ENCODE assay signal across 9 cellular contexts in the genomic region with DNA sequence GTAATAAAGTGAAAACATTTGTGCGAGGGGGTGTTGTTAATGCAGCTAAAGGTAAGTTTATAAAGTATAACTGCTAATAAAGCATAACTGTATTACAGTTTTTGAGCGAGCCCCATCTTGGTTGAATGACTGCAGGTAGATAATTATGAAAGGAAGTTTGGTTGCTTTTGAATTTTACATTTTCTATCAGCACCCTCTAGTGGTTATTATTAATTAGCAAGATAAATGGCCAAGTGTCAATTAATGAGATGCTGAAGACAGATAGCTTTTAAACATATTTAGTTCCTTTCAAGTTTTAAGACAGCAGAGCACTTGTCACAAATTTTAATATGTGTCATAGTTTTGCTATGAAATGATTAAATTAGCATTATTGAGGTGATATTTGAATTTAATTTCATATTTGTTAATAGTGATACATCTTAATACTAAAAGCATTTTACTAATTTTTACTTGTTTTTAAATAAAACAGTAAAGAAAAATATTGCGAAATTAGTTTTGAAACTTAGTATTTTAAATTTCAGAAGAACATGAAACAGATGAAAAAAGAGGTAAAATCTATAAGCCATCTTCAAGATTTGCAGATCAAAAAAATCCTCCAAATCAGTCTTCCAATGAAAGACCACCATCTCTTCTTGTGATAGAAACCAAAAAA. TPM values are rescaled to one million over a fixed set of nuclear protein-coding genes. Genes with fewer than 3 reads are reported as not detected.
DNase-seq lines count a peak whose midpoint lies in the region; ATAC-seq, FAIRE-seq and TF ChIP-seq lines count a peak whose summit lies in the region.
"Had no signal": no experiment of that assay in that cellular context is flagged by ENCODE, and none has a peak within 500 bp of the region (broad histone marks: within the 10 kb centered on the region; RNA-seq: fewer than 3 reads in every experiment).

No MANE protein-coding gene starts in this region.

- peaks cover 5 to 24% of the 10 kb centered on the region in 2 experiments for H3K36me3 ChIP-seq in keratinocyte (ENCODE audit: control insufficient read depth in 2 of 2, extremely low read depth in 1 of 2, insufficient read depth in 2 of 2, low read length in 2 of 2)

- no peak overlapping the region for H3K4me3 ChIP-seq in AG04449 (ENCODE audit: low read depth, low read length)
- H3K4me3 ChIP-seq in keratinocyte (ENCODE audit: control insufficient read depth in 2 of 3, extremely low read depth in 1 of 3, insufficient read depth in 2 of 3, low read depth in 1 of 3, low read length in 3 of 3), result no peak overlapping the region

- H4K20me1 ChIP-seq in keratinocyte (ENCODE audit: control insufficient read depth, extremely low read depth, insufficient read depth, low read length), result peaks cover 3% of the 10 kb centered on the region

- CTCF ChIA-PET in AG04449 (lab: Yijun Ruan, JAX), result interaction anchor here (0.7 to 1.8 kb wide), 8 partner anchors 8 to 438 kb away, joined by 3 to 14 read pairs (median 6); a partner anchor contains a TSS
- CTCF ChIA-PET in RWPE1 (lab: Yijun Ruan, JAX), result interaction anchor here (0.5 to 1.3 kb wide), 6 partner anchors 10 to 1594 kb away, joined by 3 to 10 read pairs (median 3); no protein-coding TSS in a partner anchor

- DNase-seq in AG04449 (ENCODE audit: low read depth, low spot score) (no peak), GM19239 (ENCODE audit: insufficient read length, low spot score) (no peak), RWPE1 (ENCODE audit: low spot score) (peak; percentile 11), keratinocyte (ENCODE audit: low read depth, low spot score) (no peak), GDM1 (lab: John Stamatoyannopoulos, UW) (no peak), amygdala (lab: John Stamatoyannopoulos, UW) (no peak)
- DNase-seq in activated T-cell treated with anti-CD3 and anti-CD28 coated beads, Interleukin-2, amount 50 U/mL, for 4 hours, result no peak

- peaks cover 22% of the 10 kb centered on the region for H3K79me2 ChIP-seq in keratinocyte (ENCODE audit: control insufficient read depth, insufficient read depth, low read length)

- H3K4me2 ChIP-seq in keratinocyte (ENCODE audit: control insufficient read depth, extremely low read depth, insufficient read depth, low read depth, low read length), result no peak overlapping the region

- ATAC-seq in HG03097 (IDR thresholded peaks at IDR 0.05; ENCODE audit: low FRiP score, unreplicated experiment), result no peak
- ATAC-seq in activated T-cell treated with anti-CD3 and anti-CD28 coated beads, Interleukin-2, amount 50 U/mL, for 4 hours, result no peak

- TF ChIP-seq CTCF in AG04449 (IDR thresholded peaks at IDR 0.05; ENCODE audit: insufficient read depth, low read length, missing control alignments) (peak; percentile 6), RWPE1 (conservative IDR thresholded peaks at IDR 0.05; ENCODE audit: low read depth) (peak; percentile 75), keratinocyte (optimal IDR thresholded peaks at IDR 0.05 in 1 of 3, IDR thresholded peaks at IDR 0.05 in 1 of 3, conservative IDR thresholded peaks at IDR 0.05 in 1 of 3; ENCODE audit: extremely low read depth in 1 of 3, insufficient read depth in 2 of 3, low read length in 3 of 3) (peak in 2 of 3 experiments; percentile 43 to 45)

- H3K9me3 ChIP-seq in keratinocyte (ENCODE audit: control insufficient read depth, low read depth, low read length), result no peaks in the 10 kb centered on the region

- H3K36me3 Mint-ChIP-seq in activated T-cell treated with anti-CD3 and anti-CD28 coated beads, Interleukin-2, amount 50 U/mL, for 4 hours (ENCODE audit: insufficient read depth), result peaks cover 43% of the 10 kb centered on the region

- no peak overlapping the region for H3K4me3 Mint-ChIP-seq in activated T-cell treated with anti-CD3 and anti-CD28 coated beads, Interleukin-2, amount 50 U/mL, for 4 hours
- H3K4me3 Mint-ChIP-seq: T-helper 1 cell treated with Interleukin-12 subunit alpha and Interleukin-12 subunit beta and Interleukin-4 antibody, amounts not matched to agents 30 μg/mL and 1 μg/mL, for 36 hours had no signal

- no peak overlapping the region for H2AFZ ChIP-seq in keratinocyte (ENCODE audit: control insufficient read depth, low read length)

- dilution Hi-C loops in keratinocyte (cut with MboI; ENCODE audit: extremely low pct_ligation_motif_present, low sequenced_read_pairs), result no loop called here

- no peaks in the 10 kb centered on the region for H3K27me3 Mint-ChIP-seq in activated T-cell treated with anti-CD3 and anti-CD28 coated beads, Interleukin-2, amount 50 U/mL, for 4 hours (ENCODE audit: low read depth)

- H3K9me3 Mint-ChIP-seq in activated T-cell treated with anti-CD3 and anti-CD28 coated beads, Interleukin-2, amount 50 U/mL, for 4 hours, result no peaks in the 10 kb centered on the region
- H3K9me3 Mint-ChIP-seq: T-helper 1 cell treated with Interleukin-12 subunit alpha and Interleukin-12 subunit beta and Interleukin-4 antibody, amounts not matched to agents 30 μg/mL and 1 μg/mL, for 36 hours had no signal

- FAIRE-seq in GM19239 (lab: Jason Lieb, UNC), result peak; percentile 87
- FAIRE-seq in keratinocyte (lab: Jason Lieb, UNC), result no peak

- no peak overlapping the region for H3K27ac ChIP-seq in RWPE1
- H3K27ac ChIP-seq in keratinocyte (ENCODE audit: control insufficient read depth, insufficient read depth, low read length), result no peak overlapping the region

- no peaks in the 10 kb centered on the region for H3K27me3 ChIP-seq in keratinocyte (ENCODE audit: control insufficient read depth, extremely low read depth, insufficient read depth, low read length)

- H3K4me1 Mint-ChIP-seq in activated T-cell treated with anti-CD3 and anti-CD28 coated beads, Interleukin-2, amount 50 U/mL, for 4 hours (ENCODE audit: low read depth), result peaks cover 19% of the 10 kb centered on the region

- no peak overlapping the region for H3K9ac ChIP-seq in keratinocyte (ENCODE audit: control insufficient read depth, extremely low read depth, insufficient read depth, low read length)

- no peaks in the 10 kb centered on the region for H3K9me1 ChIP-seq in keratinocyte (ENCODE audit: control insufficient read depth, extremely low read depth, insufficient read depth, low read length)

- POLR2A ChIA-PET in AG04449 (lab: Yijun Ruan, JAX) (no interaction called here), RWPE1 (lab: Yijun Ruan, JAX; ENCODE audit: low non-redundant PET) (no interaction called here)

- H3K4me1 ChIP-seq in keratinocyte (ENCODE audit: control insufficient read depth, extremely low read depth, insufficient read depth, low read length), result no peaks in the 10 kb centered on the region

RNA-seq across cellular contexts. Expression of a gene that starts 15.1 kb away (rescaled TPM):
- polyA plus RNA-seq in keratinocyte, result 37.8 to 75.9 TPM (median 40.3 TPM) in 3 replicates
- polyA plus RNA-seq in keratinocyte (2011; ENCODE audit: low read depth), result 141 TPM
- 21.3 and 33.5 TPM in 2 replicates for polyA plus RNA-seq in keratinocyte (2011; cell fraction: cytosol; rRNA removed)
- 40.2 and 76.9 TPM in 2 replicates for polyA plus RNA-seq in keratinocyte (2011; cell fraction: nucleus; rRNA removed)
- 41.4 and 67.1 TPM in 2 replicates for polyA plus RNA-seq in keratinocyte (2012; ENCODE audit: low replicate concordance)
- polyA minus RNA-seq in keratinocyte, result 23.4 to 77.9 TPM (median 28.8 TPM) in 3 replicates
- polyA minus RNA-seq in keratinocyte (2011; cell fraction: cytosol; rRNA and poly(A)+ RNA removed), result 22.1 TPM
- 28.8 and 73.0 TPM in 2 replicates for polyA minus RNA-seq in keratinocyte (2011; cell fraction: nucleus; rRNA and poly(A)+ RNA removed)
- 100 to 1,000 TPM; 156 to 178 (median 170) TPM for total RNA-seq in activated T-cell treated with anti-CD3 and anti-CD28 coated beads, Interleukin-2, amount 50 U/mL, for 4 hours

RNA-seq across cellular contexts. Expression of a gene that starts 53.0 kb away (rescaled TPM):
- not detected in 3 replicates for polyA plus RNA-seq in keratinocyte
- not detected for polyA plus RNA-seq in keratinocyte (2011; ENCODE audit: low read depth)
- polyA plus RNA-seq in keratinocyte (2011; cell fraction: cytosol; rRNA removed), result not detected in 2 replicates
- not detected in 2 replicates for polyA plus RNA-seq in keratinocyte (2011; cell fraction: nucleus; rRNA removed)
- polyA plus RNA-seq in keratinocyte (2012; ENCODE audit: low replicate concordance), result not detected in 2 replicates
- not detected in 3 replicates for polyA minus RNA-seq in keratinocyte
- polyA minus RNA-seq in keratinocyte (2011; cell fraction: cytosol; rRNA and poly(A)+ RNA removed), result not detected
- not detected in 2 replicates for polyA minus RNA-seq in keratinocyte (2011; cell fraction: nucleus; rRNA and poly(A)+ RNA removed)
- total RNA-seq in activated T-cell treated with anti-CD3 and anti-CD28 coated beads, Interleukin-2, amount 50 U/mL, for 4 hours, result not detected

Comparison
In these comparisons a context has a peak if more than half of its experiments do, and no peak if none do; other contexts are left out.
1. CTCF ChIP-seq: peak in every context shown above with its lines; median percentile 75 in RWPE1; 44 in keratinocyte; 6 in AG04449.